26 cellular contexts compared by ENCODE assay signal in the genomic region with DNA sequence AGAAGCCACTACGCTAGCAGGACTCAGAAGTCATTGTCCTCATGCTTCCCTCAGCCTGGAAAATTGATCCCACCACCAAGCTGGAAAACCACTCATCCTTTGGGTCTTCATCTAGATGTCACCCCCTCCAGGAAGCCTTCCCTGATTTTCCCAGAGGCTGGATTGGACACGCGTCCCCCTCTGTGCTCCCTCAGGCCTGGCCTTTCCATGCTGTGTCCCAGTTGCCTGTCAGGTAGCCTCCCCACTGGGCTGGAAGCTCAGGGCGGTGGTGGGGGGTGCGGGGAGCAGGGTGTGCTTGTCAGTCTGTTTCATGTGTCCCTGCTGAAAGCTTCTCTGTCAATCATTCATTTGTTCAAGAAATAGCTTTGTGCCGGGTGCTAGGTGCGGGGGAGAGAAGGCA. TPM values are rescaled to one million over a fixed set of nuclear protein-coding genes. Genes with fewer than 3 reads are reported as not detected.
DNase-seq lines count a peak whose midpoint lies in the region; ATAC-seq and TF ChIP-seq lines count a peak whose summit lies in the region.
"Had no signal": no experiment of that assay in that cellular context is flagged by ENCODE, and none has a peak within 500 bp of the region (broad histone marks: within the 10 kb centered on the region; RNA-seq: fewer than 3 reads in every experiment).

No MANE protein-coding gene starts in this region.

- no peak overlapping the region for H3K4me3 ChIP-seq in Caco-2 (ENCODE audit: low read depth, low read length)
- H3K4me3 ChIP-seq: colonic mucosa, esophagus squamous epithelium, upper lobe of right lung had no signal

- no peaks in the 10 kb centered on the region for H3K4me1 ChIP-seq in Caco-2
- H3K4me1 ChIP-seq: colonic mucosa, esophagus squamous epithelium had no signal

- no peaks in the 10 kb centered on the region for H3K27me3 ChIP-seq in Caco-2 (replicated peaks; ENCODE audit: control insufficient read depth, insufficient read depth, low read length)
- H3K27me3 ChIP-seq: colonic mucosa, esophagus squamous epithelium, upper lobe of right lung had no signal

- H3K4me1 Mint-ChIP-seq in T-helper 2 cell treated with Interferon-gamma antibody and Interleukin-4, amounts not matched to agents 5 μg/mL and 100 μg/mL, for 36 hours (ENCODE audit: low read depth) = peaks cover 59% of the 10 kb centered on the region
- peaks cover 73% of the 10 kb centered on the region for H3K4me1 Mint-ChIP-seq in stimulated activated naive CD8-positive, alpha-beta T cell treated with anti-CD3 and anti-CD28 coated beads, Interleukin-15, Interleukin-2, amounts not matched to agents 100 ng/mL and 50 ng/mL, for 24 hours (ENCODE audit: low read depth)
- peaks cover 71% of the 10 kb centered on the region for H3K4me1 Mint-ChIP-seq in activated naive CD8-positive, alpha-beta T cell treated with anti-CD3 and anti-CD28 coated beads, Interleukin-2, amount 50 U/mL, for 24 hours
- H3K4me1 Mint-ChIP-seq in Caco-2 (ENCODE audit: low read depth, unreplicated experiment) = no peaks in the 10 kb centered on the region

- ATAC-seq in stimulated activated naive CD8-positive, alpha-beta T cell treated with anti-CD3 and anti-CD28 coated beads, Interleukin-15, Interleukin-2, amounts not matched to agents 100 U/mL and 50 U/mL, for 24 hours = no peak
- ATAC-seq in activated naive CD8-positive, alpha-beta T cell treated with anti-CD3 and anti-CD28 coated beads, Interleukin-2, amount 50 U/mL, for 24 hours = no peak
- no peak for ATAC-seq in GM18870 (IDR thresholded peaks at IDR 0.05; ENCODE audit: unreplicated experiment)
- ATAC-seq: left lobe of liver, upper lobe of right lung had no signal

- peak overlapping the region; percentile 98 for H3K27ac Mint-ChIP-seq in T-helper 2 cell treated with Interferon-gamma antibody and Interleukin-4, amounts not matched to agents 5 μg/mL and 100 μg/mL, for 36 hours
- H3K27ac Mint-ChIP-seq in stimulated activated naive CD8-positive, alpha-beta T cell treated with anti-CD3 and anti-CD28 coated beads, Interleukin-15, Interleukin-2, amounts not matched to agents 100 ng/mL and 50 ng/mL, for 24 hours = peak overlapping the region; percentile 76
- H3K27ac Mint-ChIP-seq in activated naive CD8-positive, alpha-beta T cell treated with anti-CD3 and anti-CD28 coated beads, Interleukin-2, amount 50 U/mL, for 24 hours = peak overlapping the region; percentile 76
- H3K27ac Mint-ChIP-seq in Caco-2 (ENCODE audit: unreplicated experiment) = no peak overlapping the region

- POLR2A ChIA-PET in Caco-2 (lab: Charles Lee) = no interaction called here

- H3K36me3 Mint-ChIP-seq in T-helper 2 cell treated with Interferon-gamma antibody and Interleukin-4, amounts not matched to agents 5 μg/mL and 100 μg/mL, for 36 hours (ENCODE audit: low read depth) = peaks cover 6% of the 10 kb centered on the region
- peaks cover 19% of the 10 kb centered on the region for H3K36me3 Mint-ChIP-seq in stimulated activated naive CD8-positive, alpha-beta T cell treated with anti-CD3 and anti-CD28 coated beads, Interleukin-15, Interleukin-2, amounts not matched to agents 100 ng/mL and 50 ng/mL, for 24 hours (ENCODE audit: low read depth)
- peaks cover 9% of the 10 kb centered on the region for H3K36me3 Mint-ChIP-seq in activated naive CD8-positive, alpha-beta T cell treated with anti-CD3 and anti-CD28 coated beads, Interleukin-2, amount 50 U/mL, for 24 hours (ENCODE audit: low read depth)
- no peaks in the 10 kb centered on the region for H3K36me3 Mint-ChIP-seq in Caco-2 (ENCODE audit: insufficient read depth, unreplicated experiment)
- H3K36me3 Mint-ChIP-seq: naive B cell had no signal

- intact Hi-C loops in Caco-2 (cut with micrococcal nuclease; ENCODE audit: unreplicated experiment) = no loop called here

- CTCF ChIA-PET in Caco-2 (lab: Charles Lee) = no interaction called here

- BruUV-seq in Caco-2 (replicated peaks; lab: Mats Ljungman, UMichigan) = no TSS peak

- no peak for TF ChIP-seq CTCF in Caco-2 (IDR thresholded peaks at IDR 0.05; ENCODE audit: insufficient read depth in 1 of 2, low read depth in 1 of 2, low read length in 1 of 2, severe bottlenecking in 1 of 2, unreplicated experiment in 1 of 2)

- no peak for DNase-seq in T-helper 2 cell treated with Interferon-gamma antibody and Interleukin-4, amounts not matched to agents 5 μg/mL and 100 μg/mL, for 36 hours (ENCODE audit: low spot score)
- no peak for DNase-seq in T-helper 2 cell
- no peak for DNase-seq in stimulated activated naive CD8-positive, alpha-beta T cell treated with anti-CD3 and anti-CD28 coated beads, Interleukin-15, Interleukin-2, amounts not matched to agents 100 U/mL and 50 U/mL, for 24 hours
- DNase-seq in activated naive CD8-positive, alpha-beta T cell treated with anti-CD3 and anti-CD28 coated beads, Interleukin-2, amount 50 U/mL, for 24 hours = no peak
- DNase-seq in GM19238 (ENCODE audit: insufficient read length, low spot score) = no peak
- no peak for DNase-seq in Caco-2
- DNase-seq: 8988T, colonic mucosa, esophagus squamous epithelium, GDM1, hippocampal formation, immature natural killer cell, naive B cell, NCI-H1436, NCI-H510A treated with DMSO at 0.1 percent for 48 hours, nucleus accumbens, SHP77, upper lobe of right lung had no signal

- no peaks in the 10 kb centered on the region for H3K9me3 ChIP-seq in Caco-2
- H3K9me3 ChIP-seq: colonic mucosa, esophagus squamous epithelium, upper lobe of right lung had no signal

- H3K27me3 Mint-ChIP-seq in T-helper 2 cell treated with Interferon-gamma antibody and Interleukin-4, amounts not matched to agents 5 μg/mL and 100 μg/mL, for 36 hours (ENCODE audit: low read depth) = no peaks in the 10 kb centered on the region
- H3K27me3 Mint-ChIP-seq in stimulated activated naive CD8-positive, alpha-beta T cell treated with anti-CD3 and anti-CD28 coated beads, Interleukin-15, Interleukin-2, amounts not matched to agents 100 ng/mL and 50 ng/mL, for 24 hours = no peaks in the 10 kb centered on the region
- no peaks in the 10 kb centered on the region for H3K27me3 Mint-ChIP-seq in activated naive CD8-positive, alpha-beta T cell treated with anti-CD3 and anti-CD28 coated beads, Interleukin-2, amount 50 U/mL, for 24 hours
- H3K27me3 Mint-ChIP-seq in Caco-2 (ENCODE audit: insufficient read depth, unreplicated experiment) = no peaks in the 10 kb centered on the region
- H3K27me3 Mint-ChIP-seq: naive B cell had no signal

- H3K9me3 Mint-ChIP-seq in T-helper 2 cell treated with Interferon-gamma antibody and Interleukin-4, amounts not matched to agents 5 μg/mL and 100 μg/mL, for 36 hours = no peaks in the 10 kb centered on the region
- H3K9me3 Mint-ChIP-seq in stimulated activated naive CD8-positive, alpha-beta T cell treated with anti-CD3 and anti-CD28 coated beads, Interleukin-15, Interleukin-2, amounts not matched to agents 100 ng/mL and 50 ng/mL, for 24 hours = peaks cover 4% of the 10 kb centered on the region
- no peaks in the 10 kb centered on the region for H3K9me3 Mint-ChIP-seq in activated naive CD8-positive, alpha-beta T cell treated with anti-CD3 and anti-CD28 coated beads, Interleukin-2, amount 50 U/mL, for 24 hours
- no peaks in the 10 kb centered on the region for H3K9me3 Mint-ChIP-seq in Caco-2 (ENCODE audit: unreplicated experiment)
- H3K9me3 Mint-ChIP-seq: immature natural killer cell had no signal

- H3K36me3 ChIP-seq in Caco-2 (ENCODE audit: control insufficient read depth, insufficient read depth, low read length) = no peaks in the 10 kb centered on the region
- H3K36me3 ChIP-seq: colonic mucosa, esophagus squamous epithelium, upper lobe of right lung had no signal

- H3K4me3 Mint-ChIP-seq in T-helper 2 cell treated with Interferon-gamma antibody and Interleukin-4, amounts not matched to agents 5 μg/mL and 100 μg/mL, for 36 hours = peak overlapping the region; percentile 92
- peak overlapping the region; percentile 90 for H3K4me3 Mint-ChIP-seq in stimulated activated naive CD8-positive, alpha-beta T cell treated with anti-CD3 and anti-CD28 coated beads, Interleukin-15, Interleukin-2, amounts not matched to agents 100 ng/mL and 50 ng/mL, for 24 hours
- peak overlapping the region; percentile 87 for H3K4me3 Mint-ChIP-seq in activated naive CD8-positive, alpha-beta T cell treated with anti-CD3 and anti-CD28 coated beads, Interleukin-2, amount 50 U/mL, for 24 hours
- H3K4me3 Mint-ChIP-seq in Caco-2 (ENCODE audit: unreplicated experiment) = no peak overlapping the region
- H3K4me3 Mint-ChIP-seq: immature natural killer cell had no signal

RNA-seq across cellular contexts. Expression of gene CD5, which starts 12.2 kb away (rescaled TPM):
- total RNA-seq in Caco-2 (2022) = not detected in 2 replicates
- total RNA-seq: bronchial epithelial cell, frontal cortex, H4, HT1080, pulmonary artery endothelial cell had no signal
